In genomic region chr19:18499055-18499775, GRCh38 we compare ENCODE assay signal across 14 cellular contexts. TPM values are rescaled to one million over a fixed set of nuclear protein-coding genes. Genes with fewer than 3 reads are reported as not detected.
DNase-seq lines count a peak whose midpoint lies in the region; ATAC-seq and TF ChIP-seq lines count a peak whose summit lies in the region.
"Had no signal": no experiment of that assay in that cellular context is flagged by ENCODE, and none has a peak within 500 bp of the region (broad histone marks: within the 10 kb centered on the region; RNA-seq: fewer than 3 reads in every experiment).

No MANE protein-coding gene starts in this region.

- H3K4me3 Mint-ChIP-seq in CD8-positive, alpha-beta memory T cell = peak overlapping the region; percentile 10 to 82 (median 36)
- H3K4me3 Mint-ChIP-seq in activated T-helper 2 cell treated with anti-CD3 and anti-CD28 coated beads, Interferon-gamma antibody, Interleukin-2, Interleukin-4, amounts not matched to agents 10 μg/mL and 5 μg/mL and 100 μg/mL, durations not matched to agents 14 hours and 24 hours and 36 hours (ENCODE audit: low read depth) = no peak overlapping the region
- no peak overlapping the region for H3K4me3 Mint-ChIP-seq in neural progenitor cell
- H3K4me3 Mint-ChIP-seq: neural crest cell had no signal

- no peak for DNase-seq in CD8-positive, alpha-beta memory T cell
- DNase-seq in activated T-helper 2 cell treated with anti-CD3 and anti-CD28 coated beads, Interferon-gamma antibody, Interleukin-2, Interleukin-4, amounts not matched to agents 10 μg/mL and 5 μg/mL and 100 μg/mL, durations not matched to agents 14 hours and 24 hours and 36 hours (ENCODE audit: low spot score) = no peak
- DNase-seq in lung (ENCODE audit: low spot score) (no peak), suprapubic skin (ENCODE audit: low spot score in 2 of 2) (no peak), neural progenitor cell (ENCODE audit: low spot score) (no peak), thyroid gland (no peak)
- DNase-seq: COR-L47; stimulated activated CD4-positive, alpha-beta T cell treated with anti-CD3 and anti-CD28 coated beads, Interleukin-15, amount 100 ng/mL, for 24 hours; stimulated activated CD8-positive, alpha-beta memory T cell treated with anti-CD3 and anti-CD28 coated beads, Interleukin-4, amount 100 ng/mL, for 48 hours; T-helper 9 cell had no signal

- no peaks in the 10 kb centered on the region for H3K36me3 Mint-ChIP-seq in CD8-positive, alpha-beta memory T cell
- H3K36me3 Mint-ChIP-seq in activated T-helper 2 cell treated with anti-CD3 and anti-CD28 coated beads, Interferon-gamma antibody, Interleukin-2, Interleukin-4, amounts not matched to agents 10 μg/mL and 5 μg/mL and 100 μg/mL, durations not matched to agents 14 hours and 24 hours and 36 hours (ENCODE audit: low read depth) = no peaks in the 10 kb centered on the region
- no peaks in the 10 kb centered on the region for H3K36me3 Mint-ChIP-seq in neural progenitor cell

- peak; percentile 27 for ATAC-seq in lung (ENCODE audit: insufficient read depth, low FRiP score)
- ATAC-seq in GM21528 (IDR thresholded peaks at IDR 0.05; ENCODE audit: low FRiP score, unreplicated experiment) = no peak

- H3K36me3 ChIP-seq in BLaER1 treated with 17β-estradiol and CSF1 and Interleukin-3, amounts not matched to agents 10 nM and 100 nM = peaks cover 0 to 17% (median 0%) of the 10 kb centered on the region in 11 experiments; a peak in 3 of 22 replicates
- H3K36me3 ChIP-seq in CD8-positive, alpha-beta memory T cell (ENCODE audit: insufficient read depth, low read length) = no peaks in the 10 kb centered on the region
- no peaks in the 10 kb centered on the region for H3K36me3 ChIP-seq in lung (ENCODE audit: control insufficient read depth in 2 of 2, insufficient read depth in 2 of 2, low read length in 2 of 2)
- H3K36me3 ChIP-seq in suprapubic skin = no peaks in the 10 kb centered on the region
- H3K36me3 ChIP-seq in neural progenitor cell = no peaks in the 10 kb centered on the region
- H3K36me3 ChIP-seq in thyroid gland = no peaks in the 10 kb centered on the region
- H3K36me3 ChIP-seq: cardiac muscle cell had no signal

- TF ChIP-seq POLR2A in suprapubic skin (IDR thresholded peaks at IDR 0.05) (no peak), thyroid gland (IDR thresholded peaks at IDR 0.05) (no peak)

- TF ChIP-seq EP300 in suprapubic skin (IDR thresholded peaks at IDR 0.05) = no peak

- H3K4me3 ChIP-seq in BLaER1 treated with 17β-estradiol and CSF1 and Interleukin-3, amounts not matched to agents 10 nM and 100 nM = no peak overlapping the region; a peak in 1 of 20 replicates
- no peak overlapping the region for H3K4me3 ChIP-seq in CD8-positive, alpha-beta memory T cell (ENCODE audit: low read length)
- no peak overlapping the region for H3K4me3 ChIP-seq in lung
- no peak overlapping the region for H3K4me3 ChIP-seq in suprapubic skin
- H3K4me3 ChIP-seq in neural progenitor cell = no peak overlapping the region
- H3K4me3 ChIP-seq in thyroid gland (replicated peaks in 1 of 3) = no peak overlapping the region
- H3K4me3 ChIP-seq: cardiac muscle cell had no signal

- H3K4me1 Mint-ChIP-seq in CD8-positive, alpha-beta memory T cell = peaks cover 86 to 98% (median 93%) of the 10 kb centered on the region in 3 donors
- peaks cover 54% of the 10 kb centered on the region for H3K4me1 Mint-ChIP-seq in activated T-helper 2 cell treated with anti-CD3 and anti-CD28 coated beads, Interferon-gamma antibody, Interleukin-2, Interleukin-4, amounts not matched to agents 10 μg/mL and 5 μg/mL and 100 μg/mL, durations not matched to agents 14 hours and 24 hours and 36 hours (ENCODE audit: low read depth)
- peaks cover 21% of the 10 kb centered on the region for H3K4me1 Mint-ChIP-seq in neural progenitor cell

- POLR2A ChIA-PET in CD8-positive, alpha-beta memory T cell (lab: Charles Lee) = interaction anchor here (0.7 kb wide), 1 partner anchor 11 kb away, joined by 4 read pairs; no protein-coding TSS in a partner anchor

- H3K9me3 ChIP-seq in BLaER1 treated with 17β-estradiol and CSF1 and Interleukin-3, amounts not matched to agents 10 nM and 100 nM (replicated peaks in 1 of 11) = no peaks in the 10 kb centered on the region
- no peaks in the 10 kb centered on the region for H3K9me3 ChIP-seq in CD8-positive, alpha-beta memory T cell (ENCODE audit: low read length)
- no peaks in the 10 kb centered on the region for H3K9me3 ChIP-seq in lung (ENCODE audit: control insufficient read depth in 2 of 2, insufficient read depth in 1 of 2, low read length in 1 of 2)
- H3K9me3 ChIP-seq in suprapubic skin = no peaks in the 10 kb centered on the region
- H3K9me3 ChIP-seq in neural progenitor cell (ENCODE audit: low read depth) = no peaks in the 10 kb centered on the region
- no peaks in the 10 kb centered on the region for H3K9me3 ChIP-seq in thyroid gland

- no peaks in the 10 kb centered on the region for H3K9me3 Mint-ChIP-seq in CD8-positive, alpha-beta memory T cell
- H3K9me3 Mint-ChIP-seq in activated T-helper 2 cell treated with anti-CD3 and anti-CD28 coated beads, Interferon-gamma antibody, Interleukin-2, Interleukin-4, amounts not matched to agents 10 μg/mL and 5 μg/mL and 100 μg/mL, durations not matched to agents 14 hours and 24 hours and 36 hours = no peaks in the 10 kb centered on the region
- no peaks in the 10 kb centered on the region for H3K9me3 Mint-ChIP-seq in neural progenitor cell
- H3K9me3 Mint-ChIP-seq: neural crest cell had no signal

- CTCF ChIA-PET in CD8-positive, alpha-beta memory T cell (lab: Charles Lee) = interaction anchor here (0.7 to 7.4 kb wide), 10 partner anchors 9 to 59 kb away, joined by 3 to 71 read pairs (median 4); partner anchors contain the start of genes ELL and KXD1

- peak overlapping the region; percentile 62 to 100 (median 94) for H3K27ac Mint-ChIP-seq in CD8-positive, alpha-beta memory T cell
- H3K27ac Mint-ChIP-seq in activated T-helper 2 cell treated with anti-CD3 and anti-CD28 coated beads, Interferon-gamma antibody, Interleukin-2, Interleukin-4, amounts not matched to agents 10 μg/mL and 5 μg/mL and 100 μg/mL, durations not matched to agents 14 hours and 24 hours and 36 hours = peak overlapping the region; percentile 28
- no peak overlapping the region for H3K27ac Mint-ChIP-seq in neural progenitor cell

- H3K9ac ChIP-seq in BLaER1 treated with 17β-estradiol and CSF1 and Interleukin-3, amounts not matched to agents 10 nM and 100 nM = peak overlapping the region in 5 of 11 experiments; percentile 16 to 55 (median 19); a peak in 4 of 22 replicates
- H3K9ac ChIP-seq in neural progenitor cell = no peak overlapping the region

- no peaks in the 10 kb centered on the region for H3F3A ChIP-seq in neural progenitor cell (ENCODE audit: low read depth)

- peaks cover 0 to 3% of the 10 kb centered on the region in 2 donors for H3K27me3 Mint-ChIP-seq in CD8-positive, alpha-beta memory T cell
- no peaks in the 10 kb centered on the region for H3K27me3 Mint-ChIP-seq in activated T-helper 2 cell treated with anti-CD3 and anti-CD28 coated beads, Interferon-gamma antibody, Interleukin-2, Interleukin-4, amounts not matched to agents 10 μg/mL and 5 μg/mL and 100 μg/mL, durations not matched to agents 14 hours and 24 hours and 36 hours (ENCODE audit: low read depth)
- peaks cover 4% of the 10 kb centered on the region for H3K27me3 Mint-ChIP-seq in neural progenitor cell (ENCODE audit: insufficient read depth, low read depth)

- peaks cover 100% of the 10 kb centered on the region in 10 experiments for H3K4me1 ChIP-seq in BLaER1 treated with 17β-estradiol and CSF1 and Interleukin-3, amounts not matched to agents 10 nM and 100 nM
- H3K4me1 ChIP-seq in CD8-positive, alpha-beta memory T cell (ENCODE audit: insufficient read depth, low read length) = peaks cover 97% of the 10 kb centered on the region
- H3K4me1 ChIP-seq in lung (ENCODE audit: control insufficient read depth in 2 of 2, insufficient read depth in 2 of 2, low read length in 2 of 2) (peaks cover 18 to 63% of the 10 kb centered on the region in 2 donors), suprapubic skin (peaks cover 92% of the 10 kb centered on the region), neural progenitor cell (peaks cover 5% of the 10 kb centered on the region), thyroid gland (peaks cover 68 to 93% of the 10 kb centered on the region in 2 donors)

- H2AFZ ChIP-seq in neural progenitor cell (replicated peaks) = no peak overlapping the region

- H3K4me2 ChIP-seq in BLaER1 treated with 17β-estradiol and CSF1 and Interleukin-3, amounts not matched to agents 10 nM and 100 nM = peak overlapping the region; percentile 90 to 98 (median 96)
- H3K4me2 ChIP-seq in neural progenitor cell = no peak overlapping the region

- H4K20me1 ChIP-seq in BLaER1 treated with 17β-estradiol and CSF1 and Interleukin-3, amounts not matched to agents 10 nM and 100 nM = peaks cover 91 to 100% (median 100%) of the 10 kb centered on the region in 11 experiments
- H4K20me1 ChIP-seq in neural progenitor cell (ENCODE audit: low read depth) = peaks cover 91% of the 10 kb centered on the region

- 79 to 86% methylated on average over 7 of the region's 7 CpGs for WGBS in lung, 2 donors
- WGBS in suprapubic skin = 81% methylated on average over 7 of the region's 7 CpGs
- 80 to 84% methylated on average over 7 of the region's 7 CpGs for WGBS in thyroid gland, 2 donors

- TF ChIP-seq CTCF in lung (IDR thresholded peaks at IDR 0.05; ENCODE audit: control extremely low read depth, extremely low read depth) = no peak
- TF ChIP-seq CTCF in suprapubic skin (IDR thresholded peaks at IDR 0.05) = no peak
- no peak for TF ChIP-seq CTCF in neural progenitor cell (IDR thresholded peaks at IDR 0.05)
- no peak for TF ChIP-seq CTCF in thyroid gland (IDR thresholded peaks at IDR 0.05)

- peaks cover 35% of the 10 kb centered on the region for H3K79me2 ChIP-seq in neural progenitor cell (ENCODE audit: low read depth)

- peak overlapping the region; percentile 2 to 65 (median 50); a peak in 20 of 22 replicates for H3K27ac ChIP-seq in BLaER1 treated with 17β-estradiol and CSF1 and Interleukin-3, amounts not matched to agents 10 nM and 100 nM
- H3K27ac ChIP-seq in CD8-positive, alpha-beta memory T cell (ENCODE audit: low read depth, low read length) = no peak overlapping the region
- peak overlapping the region in 1 of 2 donors; percentile 27 for H3K27ac ChIP-seq in lung (ENCODE audit: low read depth in 1 of 2, low read length in 1 of 2)
- H3K27ac ChIP-seq in suprapubic skin = no peak overlapping the region
- no peak overlapping the region for H3K27ac ChIP-seq in neural progenitor cell
- H3K27ac ChIP-seq in thyroid gland = peak overlapping the region in 1 of 3 donors; percentile 2
- H3K27ac ChIP-seq: cardiac muscle cell had no signal

- intact Hi-C loops in activated T-helper 2 cell treated with anti-CD3 and anti-CD28 coated beads, Interferon-gamma antibody, Interleukin-2, Interleukin-4, amounts not matched to agents 10 μg/mL and 5 μg/mL and 100 μg/mL, durations not matched to agents 14 hours and 24 hours and 36 hours (cut with micrococcal nuclease) = no loop called here
- intact Hi-C loops in thyroid gland (cut with DNase I) = no loop called here

- no peaks in the 10 kb centered on the region for H3K27me3 ChIP-seq in BLaER1 treated with 17β-estradiol and CSF1 and Interleukin-3, amounts not matched to agents 10 nM and 100 nM
- no peaks in the 10 kb centered on the region for H3K27me3 ChIP-seq in CD8-positive, alpha-beta memory T cell (ENCODE audit: insufficient read depth, low read length, poor library complexity, severe bottlenecking)
- H3K27me3 ChIP-seq in lung (ENCODE audit: control insufficient read depth, insufficient read depth) = no peaks in the 10 kb centered on the region
- H3K27me3 ChIP-seq in suprapubic skin = no peaks in the 10 kb centered on the region
- H3K27me3 ChIP-seq in neural progenitor cell = no peaks in the 10 kb centered on the region
- H3K27me3 ChIP-seq in thyroid gland = no peaks in the 10 kb centered on the region
- H3K27me3 ChIP-seq: cardiac muscle cell had no signal

RNA-seq across cellular contexts. Expression of gene ELL, which starts 22.7 kb away (rescaled TPM):
- total RNA-seq in CD8-positive, alpha-beta memory T cell = 10 to 100 TPM; 24.4 to 25.5 TPM
- 22.1 TPM for polyA plus RNA-seq in CD8-positive, alpha-beta memory T cell
- 27.0 and 27.5 TPM in 2 replicates for total RNA-seq in activated T-helper 2 cell treated with anti-CD3 and anti-CD28 coated beads, Interferon-gamma antibody, Interleukin-2, Interleukin-4, amounts not matched to agents 10 μg/mL and 5 μg/mL and 100 μg/mL, durations not matched to agents 14 hours and 24 hours and 36 hours
- 10 to 100 TPM; 17.5 to 23.8 TPM for total RNA-seq in lung
- polyA plus RNA-seq in lung = 10 to 100 TPM in 1 of 2 donors, 1 to 10 TPM in 1; 9.3 to 26.8 TPM
- total RNA-seq in suprapubic skin = 10 to 100 TPM; 27.0 to 59.5 (median 36.9) TPM
- 2.9 and 9.8 TPM in 2 replicates for total RNA-seq in neural progenitor cell (ENCODE audit: low replicate concordance)
- 10 to 100 TPM; 10.8 to 31.0 (median 11.5) TPM for total RNA-seq in thyroid gland

RNA-seq across cellular contexts. Expression of gene FKBP8, which starts 44.2 kb away (rescaled TPM):
- total RNA-seq in CD8-positive, alpha-beta memory T cell = 100 to 1,000 TPM; 161 to 170 TPM
- 138 TPM for polyA plus RNA-seq in CD8-positive, alpha-beta memory T cell
- total RNA-seq in activated T-helper 2 cell treated with anti-CD3 and anti-CD28 coated beads, Interferon-gamma antibody, Interleukin-2, Interleukin-4, amounts not matched to agents 10 μg/mL and 5 μg/mL and 100 μg/mL, durations not matched to agents 14 hours and 24 hours and 36 hours = 196 and 201 TPM in 2 replicates
- total RNA-seq in lung (100 to 1,000 TPM; 168 to 225 TPM), suprapubic skin (100 to 1,000 TPM; 194 to 217 (median 203) TPM), neural progenitor cell (ENCODE audit: low replicate concordance) (115 and 418 TPM in 2 replicates), thyroid gland (100 to 1,000 TPM; 238 to 394 (median 314) TPM)
- polyA plus RNA-seq in lung = 100 to 1,000 TPM; 235 to 357 TPM

RNA-seq across cellular contexts. Expression of gene KXD1, which starts 58.5 kb away (rescaled TPM):
- total RNA-seq in CD8-positive, alpha-beta memory T cell = 100 to 1,000 TPM; 127 to 128 TPM
- polyA plus RNA-seq in CD8-positive, alpha-beta memory T cell = 84.4 TPM
- total RNA-seq in activated T-helper 2 cell treated with anti-CD3 and anti-CD28 coated beads, Interferon-gamma antibody, Interleukin-2, Interleukin-4, amounts not matched to agents 10 μg/mL and 5 μg/mL and 100 μg/mL, durations not matched to agents 14 hours and 24 hours and 36 hours = 132 and 141 TPM in 2 replicates
- total RNA-seq in lung (10 to 100 TPM; 51.3 to 85.9 TPM), suprapubic skin (100 to 1,000 TPM in 1 of 4 donors, 10 to 100 TPM in 3; 72.4 to 107 (median 89.4) TPM), neural progenitor cell (ENCODE audit: low replicate concordance) (82.7 and 151 TPM in 2 replicates), thyroid gland (100 to 1,000 TPM in 2 of 4 donors, 10 to 100 TPM in 2; 98.1 to 117 (median 103) TPM)
- 100 to 1,000 TPM in 1 of 2 donors, 10 to 100 TPM in 1; 63.7 to 117 TPM for polyA plus RNA-seq in lung

Comparison
In these comparisons a context has a peak if more than half of its experiments do, and no peak if none do; other contexts are left out.
1. H3K27ac ChIP-seq: peak in BLaER1 treated with 17β-estradiol and CSF1 and Interleukin-3, amounts not matched to agents 10 nM and 100 nM (11 of 11); none in CD8-positive, alpha-beta memory T cell (single experiment), suprapubic skin (single experiment) and neural progenitor cell (single experiment).
2. H3K4me3 Mint-ChIP-seq: peak in CD8-positive, alpha-beta memory T cell (7 of 7); none in activated T-helper 2 cell treated with anti-CD3 and anti-CD28 coated beads, Interferon-gamma antibody, Interleukin-2, Interleukin-4, amounts not matched to agents 10 μg/mL and 5 μg/mL and 100 μg/mL, durations not matched to agents 14 hours and 24 hours and 36 hours (single experiment) and neural progenitor cell (single experiment).